Comparison of ENCODE assay signal across 8 cellular contexts in the genomic region with DNA sequence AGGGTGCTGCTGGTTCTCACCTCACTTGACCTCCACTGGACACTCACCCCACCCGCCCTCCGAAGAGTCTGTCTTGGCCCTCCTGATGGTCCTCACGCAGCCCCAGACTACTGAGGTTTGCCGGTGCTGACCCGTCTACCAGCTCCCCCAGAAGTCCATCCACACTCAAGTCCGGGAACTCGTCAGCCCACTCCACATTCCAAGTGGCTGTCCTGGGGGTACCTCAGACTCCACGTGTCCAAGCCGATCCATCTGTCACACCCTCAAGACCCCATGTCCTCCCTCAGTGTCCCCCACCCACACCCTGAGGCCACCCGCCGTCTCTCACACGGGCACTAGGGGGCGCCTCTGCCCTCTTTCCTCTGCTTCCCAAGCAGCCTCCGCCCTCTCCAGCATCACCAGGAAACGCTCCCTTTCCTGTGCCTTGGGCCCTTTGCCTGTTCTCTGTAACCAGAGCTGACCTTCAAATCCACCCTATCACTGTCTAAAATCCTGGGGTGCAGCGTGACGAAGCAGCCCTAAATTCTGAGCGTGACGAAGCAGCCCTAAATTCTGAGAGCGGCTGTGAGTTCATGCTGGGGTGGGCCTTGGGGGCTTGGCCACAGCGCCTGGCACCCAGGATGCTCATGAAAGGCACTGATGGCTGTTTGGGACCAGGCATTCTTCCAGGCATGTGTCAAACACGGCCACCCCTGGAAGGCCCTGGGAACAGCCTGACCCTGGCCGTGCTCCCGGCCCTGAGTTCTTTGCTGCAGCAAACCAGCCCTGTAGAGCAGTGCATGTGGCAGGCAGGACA.
DNase-seq lines count a peak whose midpoint lies in the region; ATAC-seq, FAIRE-seq and TF ChIP-seq lines count a peak whose summit lies in the region.

No MANE protein-coding gene starts in this region.

- H3K4me3 ChIP-seq in uterus, result no peak overlapping the region

- no peak for FAIRE-seq in HTR-8/SVneo (lab: Jason Lieb, UNC)

- TF ChIP-seq POLR2A in erythroblast (IDR thresholded peaks at IDR 0.05; ENCODE audit: low read length), result no peak
- TF ChIP-seq POLR2A in uterus (IDR thresholded peaks at IDR 0.05), result no peak

- intact Hi-C loops in uterus (cut with DNase I; ENCODE audit: low total_unique reads), result no loop called here

- peaks cover 4% of the 10 kb centered on the region for H3K27me3 Mint-ChIP-seq in neural crest cell (ENCODE audit: low read depth)

- H3K9me3 Mint-ChIP-seq in neural crest cell, result no peaks in the 10 kb centered on the region

- H3K36me3 Mint-ChIP-seq in neural crest cell (ENCODE audit: low read depth), result no peaks in the 10 kb centered on the region

- H3K36me3 ChIP-seq in uterus, result no peaks in the 10 kb centered on the region

- no peak for ATAC-seq in HG03378 (IDR thresholded peaks at IDR 0.05; ENCODE audit: unreplicated experiment)
- ATAC-seq in GM18517 (IDR thresholded peaks at IDR 0.05; ENCODE audit: unreplicated experiment), result no peak

- peaks cover 3% of the 10 kb centered on the region for H3K4me1 Mint-ChIP-seq in neural crest cell

- no peak overlapping the region for H3K4me3 Mint-ChIP-seq in neural crest cell

- H3K27ac Mint-ChIP-seq in neural crest cell (ENCODE audit: unreplicated experiment), result no peak overlapping the region

- H3K9me3 ChIP-seq in uterus, result no peaks in the 10 kb centered on the region

- no peaks in the 10 kb centered on the region for H3K27me3 ChIP-seq in uterus

- no peak overlapping the region for H3K27ac ChIP-seq in uterus

- peak; percentile 66 for TF ChIP-seq CTCF in neural crest cell (conservative IDR thresholded peaks at IDR 0.05)
- TF ChIP-seq CTCF in uterus (IDR thresholded peaks at IDR 0.05), result peak in 2 of 4 experiments; percentile 15 to 23

- DNase-seq in DMS53 treated with DMSO at 0.1 percent for 48 hours (lab: John Stamatoyannopoulos, UW; ENCODE audit: unreplicated experiment) (peak; percentile 49), HTR-8/SVneo (ENCODE audit: insufficient read length, low spot score) (peak; percentile 67), T-helper 9 cell (peak; percentile 12), erythroblast (lab: John Stamatoyannopoulos, UW) (peak; percentile 32 to 55), neural crest cell (ENCODE audit: low read depth, low spot score) (peak; percentile 66), uterus (no peak)

- no peaks in the 10 kb centered on the region for H3K4me1 ChIP-seq in uterus

Comparison
In these comparisons a context has a peak if more than half of its experiments do, and no peak if none do; other contexts are left out.
1. DNase-seq: peak in DMS53 treated with DMSO at 0.1 percent for 48 hours (single experiment), HTR-8/SVneo (single experiment), T-helper 9 cell (single experiment), erythroblast (2 of 2) and neural crest cell (single experiment); none in uterus (0 of 2).